Comparison of ENCODE assay signal across 26 cellular contexts in genomic region chr4:158261480-158261879, GRCh38. TPM values are rescaled to one million over a fixed set of nuclear protein-coding genes. Genes with fewer than 3 reads are reported as not detected.
"Had no signal": no experiment of that assay in that cellular context is flagged by ENCODE, and none has a peak within 500 bp of the region (broad histone marks: within the 10 kb centered on the region; RNA-seq: fewer than 3 reads in every experiment).

No MANE protein-coding gene starts in this region.

- H3K9ac ChIP-seq: SK-N-SH had no signal

- DNase-seq: activated CD4-positive, alpha-beta T cell treated with anti-CD3 and anti-CD28 coated beads for 36 hours; activated CD4-positive, alpha-beta T cell treated with anti-CD3 and anti-CD28 coated beads, Interleukin-2, amount 50 U/mL, for 1 hour; activated CD8-positive, alpha-beta memory T cell treated with anti-CD3 and anti-CD28 coated beads, Interleukin-2, amount 50 U/mL, for 4 hours; activated CD8-positive, alpha-beta T cell treated with anti-CD3 and anti-CD28 coated beads for 36 hours; activated naive CD4-positive, alpha-beta T cell treated with anti-CD3 and anti-CD28 coated beads, Interleukin-2, amount 50 U/mL, for 16 hours; activated naive CD8-positive, alpha-beta T cell treated with anti-CD3 and anti-CD28 coated beads, Interleukin-2, amount 10 ng/mL, durations not matched to agents 7 days and 5 days; body of pancreas; central memory CD4-positive, alpha-beta T cell; Karpas-422; MM.1S; NCI-H1105; NCI-H1436; NCI-H1694 treated with DMSO at 0.1 percent for 48 hours; NCI-H2029 treated with DMSO at 0.1 percent for 48 hours; NCI-H345; NCI-H510A treated with DMSO at 0.1 percent for 48 hours; NCI-H69; Peyer's patch; Right ventricle myocardium superior; SJCRH30; SK-N-SH; T-helper 1 cell had no signal

- H3K27ac ChIP-seq: ascending aorta, body of pancreas, Peyer's patch, RWPE1, SJCRH30, VCaP had no signal

- H3K4me1 ChIP-seq: ascending aorta, body of pancreas, Peyer's patch, SJCRH30 had no signal

- H3K36me3 ChIP-seq: ascending aorta, Peyer's patch, SJCRH30 had no signal

- FAIRE-seq: bronchial epithelial cell had no signal

- H3K4me3 ChIP-seq: ascending aorta, body of pancreas, Peyer's patch, SJCRH30 had no signal

- ATAC-seq: activated CD4-positive, alpha-beta T cell treated with anti-CD3 and anti-CD28 coated beads for 36 hours; activated CD8-positive, alpha-beta T cell treated with anti-CD3 and anti-CD28 coated beads for 36 hours; body of pancreas had no signal

- H3K9me3 ChIP-seq: ascending aorta, body of pancreas, Peyer's patch, SJCRH30, SK-N-SH had no signal

- H3K27me3 ChIP-seq: ascending aorta, body of pancreas, Peyer's patch, SJCRH30 had no signal

- H3K4me2 ChIP-seq: SK-N-SH had no signal

RNA-seq across cellular contexts. Expression of gene TMEM144, which starts 51.2 kb away (rescaled TPM):
- polyA plus RNA-seq: SK-N-SH had no signal
